In the genomic region with DNA sequence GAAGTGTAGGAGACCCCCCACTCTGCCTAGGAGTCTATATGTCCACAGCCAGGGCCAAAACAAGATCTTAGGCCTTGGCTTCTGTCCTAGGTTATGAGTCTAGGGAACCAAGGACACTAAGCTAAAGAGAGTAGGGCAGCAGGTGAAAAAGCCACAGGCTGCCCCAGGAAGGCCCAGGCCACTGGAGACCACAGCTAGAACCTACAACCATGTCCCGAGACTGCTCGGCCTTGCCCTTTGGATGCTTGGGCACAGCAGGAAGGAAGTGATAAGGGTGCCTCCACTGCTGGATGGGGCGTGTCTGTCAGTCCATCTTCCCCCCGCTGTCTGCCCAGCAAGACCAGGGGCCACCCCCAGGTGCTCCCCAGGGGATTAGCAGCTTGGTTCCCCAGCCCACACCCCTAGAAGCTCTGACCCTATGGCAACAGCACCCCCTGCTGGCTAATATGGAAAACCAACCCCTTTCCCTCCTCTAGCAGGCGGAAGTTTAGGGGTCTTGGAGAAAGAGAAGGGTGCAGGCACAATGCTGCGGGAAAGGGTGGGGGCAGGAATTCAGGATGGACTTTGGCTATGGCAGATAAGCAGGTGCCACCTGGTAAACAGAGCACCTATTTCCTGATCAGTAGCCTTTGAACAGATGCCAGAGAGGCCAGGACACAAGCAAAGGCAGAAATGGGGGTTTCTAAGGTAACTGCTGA, we compare ENCODE assay signal across 8 cellular contexts. TPM values are rescaled to one million over a fixed set of nuclear protein-coding genes. Genes with fewer than 3 reads are reported as not detected.
DNase-seq lines count a peak whose midpoint lies in the region; ATAC-seq and TF ChIP-seq lines count a peak whose summit lies in the region.

No MANE protein-coding gene starts in this region.

- H3K27me3 ChIP-seq in BJ (ENCODE audit: control insufficient read depth, insufficient read depth, low read length) (no peaks in the 10 kb centered on the region), body of pancreas (no peaks in the 10 kb centered on the region)

- ATAC-seq in body of pancreas (no peak), GM18498 (IDR thresholded peaks at IDR 0.05; ENCODE audit: unreplicated experiment) (no peak)

- H3K36me3 ChIP-seq in BJ (ENCODE audit: control insufficient read depth, insufficient read depth, low read length), result no peaks in the 10 kb centered on the region
- H3K36me3 ChIP-seq in body of pancreas (replicated peaks in 1 of 2; ENCODE audit: insufficient read depth in 1 of 2, low read depth in 2 of 2), result no peaks in the 10 kb centered on the region

- CTCF ChIA-PET in BJ (lab: Yijun Ruan, JAX), result interaction anchor here (0.6 to 13.4 kb wide), 25 partner anchors 9 to 321 kb away, joined by 3 to 255 read pairs (median 5); a partner anchor contains a TSS

- intact Hi-C loops in body of pancreas (cut with DNase I), result loop anchor here (5.0 kb wide), 1 partner anchor 119 kb away; no protein-coding TSS in a partner anchor

- POLR2A ChIA-PET in BJ (lab: Charles Lee), result no interaction called here

- H3K4me1 ChIP-seq in body of pancreas, result peaks cover 53% of the 10 kb centered on the region

- 22 to 31% methylated on average over 5 to 6 of the region's 6 CpGs for WGBS in body of pancreas, 2 donors

- peak; percentile 77 for TF ChIP-seq CTCF in BJ (IDR thresholded peaks at IDR 0.05; ENCODE audit: insufficient read depth, low read depth, low read length)
- peak; percentile 77 to 93 (median 80) for TF ChIP-seq CTCF in body of pancreas (IDR thresholded peaks at IDR 0.05)

- no peak for DNase-seq in BJ (ENCODE audit: low read depth)
- DNase-seq in Kasumi-1 (lab: John Stamatoyannopoulos, UW), result peak; percentile 74 to 76
- DNase-seq in T-helper 9 cell, result peak; percentile 66
- peak; percentile 65 to 82 (median 66) for DNase-seq in body of pancreas
- DNase-seq in iris pigment epithelial cell (ENCODE audit: low read depth), result peak; percentile 59
- peak in 3 of 4 experiments; percentile 57 to 69 (median 65) for DNase-seq in stimulated activated CD4-positive, alpha-beta T cell treated with anti-CD3 and anti-CD28 coated beads, Interleukin-1b, Interleukin-23, amount 100 ng/mL, for 24 hours (ENCODE audit: low read depth in 4 of 4, low spot score in 1 of 4)

- TF ChIP-seq POLR2A in GM19193 (IDR thresholded peaks at IDR 0.05; ENCODE audit: extremely low read depth, insufficient read depth, insufficient read length) (peak; percentile 32), body of pancreas (IDR thresholded peaks at IDR 0.05) (no peak)

- H3K9me3 ChIP-seq in body of pancreas, result no peaks in the 10 kb centered on the region

- H3K4me3 ChIP-seq in BJ (ENCODE audit: low read depth, low read length) (no peak overlapping the region), body of pancreas (no peak overlapping the region)

- H3K27ac ChIP-seq in body of pancreas, result peak overlapping the region; percentile 47 to 99 (median 84)

RNA-seq across cellular contexts. Expression of a gene that starts 10.5 kb away (rescaled TPM):
- 17.9 and 25.5 TPM in 2 replicates for polyA plus RNA-seq in BJ (2011; rRNA removed)
- 28.0 and 38.3 TPM in 2 replicates for polyA minus RNA-seq in BJ (2011; rRNA and poly(A)+ RNA removed)
- total RNA-seq in body of pancreas, result 10 to 100 TPM; 12.2 to 15.5 TPM

RNA-seq across cellular contexts. Expression of a gene that starts 42.2 kb away (rescaled TPM):
- polyA plus RNA-seq in BJ (2011; rRNA removed), result not detected in 2 replicates
- not detected in 2 replicates for polyA minus RNA-seq in BJ (2011; rRNA and poly(A)+ RNA removed)
- not detected for total RNA-seq in body of pancreas

RNA-seq across cellular contexts. Expression of a gene that starts 55.7 kb away (rescaled TPM):
- 9.7 and 17.8 TPM in 2 replicates for polyA plus RNA-seq in BJ (2011; rRNA removed)
- 24.0 and 25.6 TPM in 2 replicates for polyA minus RNA-seq in BJ (2011; rRNA and poly(A)+ RNA removed)
- 10 to 100 TPM; 18.7 to 42.5 TPM for total RNA-seq in body of pancreas
